In genomic region chr19:49869484-49870308, GRCh38 we compare ENCODE assay signal across 1 cellular context.
TF ChIP-seq lines count a peak whose summit lies in the region.

No MANE protein-coding gene starts in this region.

TF ChIP-seq in HepG2, 621 proteins besides CTCF, POLR2A, EP300 and RAD21 (continued from another document):
- no peak for TF ChIP-seq ZNF207 (IDR thresholded peaks at IDR 0.05; ENCODE audit: borderline replicate concordance)
- TF ChIP-seq JARID2 (CRISPR knock-in tag; IDR thresholded peaks at IDR 0.05; ENCODE audit: insufficient replicate concordance), result no peak
- no peak for TF ChIP-seq SMC3 (IDR thresholded peaks at IDR 0.05; ENCODE audit: low read length)
- peak; percentile 33; the same call in 1 of the 2 replicates for TF ChIP-seq ETV5 (CRISPR knock-in tag; IDR thresholded peaks at IDR 0.05; ENCODE audit: borderline replicate concordance)
- peak; percentile 47; the same call in 1 of the 2 replicates for TF ChIP-seq EEA1 (CRISPR knock-in tag; IDR thresholded peaks at IDR 0.05; ENCODE audit: borderline replicate concordance)
- peak; percentile 54; the same call in 1 of the 2 replicates for TF ChIP-seq KLF13 (CRISPR knock-in tag; IDR thresholded peaks at IDR 0.05)
- peak; percentile 89 for TF ChIP-seq AGO1 (IDR thresholded peaks at IDR 0.05; ENCODE audit: low read depth, low read length, poor library complexity, severe bottlenecking)
- TF ChIP-seq ZBTB14 (CRISPR knock-in tag; IDR thresholded peaks at IDR 0.05), result no peak
- TF ChIP-seq ZNF652 (CRISPR knock-in tag; IDR thresholded peaks at IDR 0.05; ENCODE audit: borderline replicate concordance, low read depth), result no peak
- no peak for TF ChIP-seq FOXP1 (IDR thresholded peaks at IDR 0.05)
- no peak for TF ChIP-seq FOXP1 (CRISPR knock-in tag; IDR thresholded peaks at IDR 0.05)
- TF ChIP-seq ZNF761 (CRISPR knock-in tag; conservative IDR thresholded peaks at IDR 0.05), result no peak
- peak; percentile 69; the same call in 1 of the 2 replicates for TF ChIP-seq MYC (CRISPR knock-in tag; IDR thresholded peaks at IDR 0.05; ENCODE audit: borderline replicate concordance)
- TF ChIP-seq BHLHE40 (IDR thresholded peaks at IDR 0.05; ENCODE audit: low read length), result no peak
- TF ChIP-seq ZNF607 (CRISPR knock-in tag; IDR thresholded peaks at IDR 0.05; ENCODE audit: borderline replicate concordance), result no peak
- TF ChIP-seq KDM3A (CRISPR knock-in tag; IDR thresholded peaks at IDR 0.05; ENCODE audit: low read depth), result peak; percentile 57
- no peak for TF ChIP-seq PLSCR1 (CRISPR knock-in tag; IDR thresholded peaks at IDR 0.05; ENCODE audit: borderline replicate concordance)
- TF ChIP-seq ZNF264 (CRISPR knock-in tag; IDR thresholded peaks at IDR 0.05), result no peak
- peak; percentile 81 for TF ChIP-seq PHF8 (CRISPR knock-in tag; IDR thresholded peaks at IDR 0.05)
- no peak for TF ChIP-seq SNAPC5 (CRISPR knock-in tag; IDR thresholded peaks at IDR 0.05; ENCODE audit: borderline replicate concordance)
- TF ChIP-seq ZBTB42 (CRISPR knock-in tag; IDR thresholded peaks at IDR 0.05), result no peak
- TF ChIP-seq TFE3 (CRISPR knock-in tag; IDR thresholded peaks at IDR 0.05), result 0 out of 2 replicates have a peak, but pooled peaks have one; percentile 26
- no peak for TF ChIP-seq NFATC3 (CRISPR knock-in tag; IDR thresholded peaks at IDR 0.05)
- TF ChIP-seq ZNF44 (CRISPR knock-in tag; IDR thresholded peaks at IDR 0.05), result no peak; the same call in 1 of the 2 replicates
- TF ChIP-seq ZNF713 (CRISPR knock-in tag; IDR thresholded peaks at IDR 0.05), result no peak
- TF ChIP-seq NR0B2 (CRISPR knock-in tag; IDR thresholded peaks at IDR 0.05), result peak; percentile 60; the same call in 1 of the 2 replicates
- TF ChIP-seq MAFG (CRISPR knock-in tag; IDR thresholded peaks at IDR 0.05), result no peak
- TF ChIP-seq CCDC6 (CRISPR knock-in tag; IDR thresholded peaks at IDR 0.05), result no peak
- TF ChIP-seq ATF1 (CRISPR knock-in tag; IDR thresholded peaks at IDR 0.05), result peak; percentile 86
- no peak for TF ChIP-seq NONO (IDR thresholded peaks at IDR 0.05)
- no peak for TF ChIP-seq NONO (CRISPR knock-in tag; conservative IDR thresholded peaks at IDR 0.05)
- no peak for TF ChIP-seq SOX13 (IDR thresholded peaks at IDR 0.05)
- peak in 1 of 2 experiments; percentile 41; a peak in 1 of 4 replicates for TF ChIP-seq SOX13 (CRISPR knock-in tag; conservative IDR thresholded peaks at IDR 0.05 in 1 of 2, IDR thresholded peaks at IDR 0.05 in 1 of 2)
- TF ChIP-seq CREB1 (IDR thresholded peaks at IDR 0.05), result peak; percentile 90
- peak; percentile 86 for TF ChIP-seq CREB1 (CRISPR knock-in tag; IDR thresholded peaks at IDR 0.05)
- TF ChIP-seq FOXA1 (IDR thresholded peaks at IDR 0.05), result no peak
- TF ChIP-seq FOXA1 (CRISPR knock-in tag; IDR thresholded peaks at IDR 0.05), result no peak
- TF ChIP-seq CHCHD3 (CRISPR knock-in tag; IDR thresholded peaks at IDR 0.05), result peak; percentile 90
- no peak for TF ChIP-seq TBL1XR1 (IDR thresholded peaks at IDR 0.05; ENCODE audit: borderline replicate concordance, low read length, partially characterized antibody)
- TF ChIP-seq ZNF451 (CRISPR knock-in tag; IDR thresholded peaks at IDR 0.05), result peak; percentile 80; the same call in 1 of the 2 replicates
- 0 out of 2 replicates have a peak, but pooled peaks have one; percentile 51 for TF ChIP-seq MTF1 (CRISPR knock-in tag; IDR thresholded peaks at IDR 0.05)
- no peak for TF ChIP-seq E2F5 (CRISPR knock-in tag; conservative IDR thresholded peaks at IDR 0.05)
- no peak for TF ChIP-seq ETV6 (CRISPR knock-in tag; conservative IDR thresholded peaks at IDR 0.05)
- no peak for TF ChIP-seq RARA (CRISPR knock-in tag; IDR thresholded peaks at IDR 0.05)
- TF ChIP-seq ZMAT3 (CRISPR knock-in tag; conservative IDR thresholded peaks at IDR 0.05), result no peak
- no peak for TF ChIP-seq MED8 (CRISPR knock-in tag; IDR thresholded peaks at IDR 0.05; ENCODE audit: insufficient replicate concordance)
- 0 out of 2 replicates have a peak, but pooled peaks have one; percentile 23 for TF ChIP-seq FOXM1 (CRISPR knock-in tag; IDR thresholded peaks at IDR 0.05)
- no peak for TF ChIP-seq XRCC5 (optimal IDR thresholded peaks at IDR 0.05; ENCODE audit: low read length)
- peak; percentile 77; the same call in 1 of the 2 replicates for TF ChIP-seq PHF21A (CRISPR knock-in tag; IDR thresholded peaks at IDR 0.05)
- TF ChIP-seq ZNF557 (CRISPR knock-in tag; IDR thresholded peaks at IDR 0.05), result no peak
- TF ChIP-seq KAT7 (CRISPR knock-in tag; IDR thresholded peaks at IDR 0.05; ENCODE audit: borderline replicate concordance), result peak; percentile 76
- 0 out of 2 replicates have a peak, but pooled peaks have one; percentile 42 for TF ChIP-seq ZNF362 (CRISPR knock-in tag; IDR thresholded peaks at IDR 0.05; ENCODE audit: borderline replicate concordance)
- peak; percentile 43; the same call in 1 of the 2 replicates for TF ChIP-seq ZNF792 (CRISPR knock-in tag; IDR thresholded peaks at IDR 0.05)
- no peak; the same call in 1 of the 2 replicates for TF ChIP-seq HMGXB3 (CRISPR knock-in tag; IDR thresholded peaks at IDR 0.05; ENCODE audit: borderline replicate concordance)
- TF ChIP-seq ZNF510 (CRISPR knock-in tag; IDR thresholded peaks at IDR 0.05; ENCODE audit: low read depth), result no peak
- TF ChIP-seq TARDBP (CRISPR knock-in tag; IDR thresholded peaks at IDR 0.05), result no peak
- TF ChIP-seq ZNF124 (CRISPR knock-in tag; IDR thresholded peaks at IDR 0.05), result no peak
- TF ChIP-seq HMG20B (CRISPR knock-in tag; conservative IDR thresholded peaks at IDR 0.05), result no peak
- no peak for TF ChIP-seq ZNF564 (CRISPR knock-in tag; IDR thresholded peaks at IDR 0.05)
- TF ChIP-seq ZNF160 (CRISPR knock-in tag; IDR thresholded peaks at IDR 0.05), result peak; percentile 54; the same call in 1 of the 2 replicates
- TF ChIP-seq ZBTB7A (CRISPR knock-in tag; IDR thresholded peaks at IDR 0.05), result peak; percentile 65
- no peak for TF ChIP-seq GTF2F1 (IDR thresholded peaks at IDR 0.05; ENCODE audit: low read length)
- TF ChIP-seq RAD51 (IDR thresholded peaks at IDR 0.05; ENCODE audit: borderline replicate concordance), result no peak
- TF ChIP-seq HDAC1 (CRISPR knock-in tag; IDR thresholded peaks at IDR 0.05), result peak; percentile 21; the same call in 1 of the 2 replicates
